9 cellular contexts compared by ENCODE assay signal in the genomic region with DNA sequence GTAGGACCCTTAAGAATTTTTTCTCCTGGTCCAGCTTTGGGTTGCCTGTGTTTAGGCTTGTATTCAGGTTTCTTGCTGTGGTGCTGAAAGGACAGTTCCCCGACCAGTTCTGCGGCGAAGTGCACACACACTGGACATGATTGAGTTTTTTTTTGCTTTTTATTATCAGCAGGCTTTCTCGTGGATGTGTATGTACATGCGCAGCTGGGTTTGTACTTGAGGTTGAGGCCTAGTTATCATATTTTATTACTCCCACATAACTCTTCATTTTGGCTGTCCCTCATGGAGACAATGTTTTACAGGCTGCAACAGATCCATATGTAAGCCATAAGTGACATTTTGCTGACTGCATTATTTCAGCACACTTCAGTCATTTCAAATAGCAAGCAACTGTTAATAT. TPM values are rescaled to one million over a fixed set of nuclear protein-coding genes. Genes with fewer than 3 reads are reported as not detected.
DNase-seq lines count a peak whose midpoint lies in the region; ATAC-seq, FAIRE-seq and TF ChIP-seq lines count a peak whose summit lies in the region.
"Had no signal": no experiment of that assay in that cellular context is flagged by ENCODE, and none has a peak within 500 bp of the region (broad histone marks: within the 10 kb centered on the region; RNA-seq: fewer than 3 reads in every experiment).

No MANE protein-coding gene starts in this region.

- no peak overlapping the region for H3K18ac ChIP-seq in H1 (ENCODE audit: extremely low read depth, low read length)

- H3K36me3 ChIP-seq in PC-3 (ENCODE audit: low read depth, low read length) (no peaks in the 10 kb centered on the region), H1 (ENCODE audit: control insufficient read depth in 2 of 4, insufficient read depth in 4 of 4, low read length in 3 of 4) (no peaks in the 10 kb centered on the region), stomach (no peaks in the 10 kb centered on the region), lower lobe of right lung (no peaks in the 10 kb centered on the region)
- H3K36me3 ChIP-seq: thoracic aorta had no signal

- no peak overlapping the region for H3K14ac ChIP-seq in H1 (ENCODE audit: insufficient read length)

- no peak overlapping the region for H2AK5ac ChIP-seq in H1 (ENCODE audit: low read depth, low read length)

- H3K23me2 ChIP-seq in H1 (ENCODE audit: low read depth, low read length): peaks cover 10% of the 10 kb centered on the region

- TF ChIP-seq POLR2A in H54 (IDR thresholded peaks at IDR 0.05; ENCODE audit: low read depth, low read length) (no peak), H1 (IDR thresholded peaks at IDR 0.05; ENCODE audit: control extremely low read depth in 1 of 2, low read depth in 2 of 2, low read length in 2 of 2) (no peak), stomach (IDR thresholded peaks at IDR 0.05) (no peak)

- no peak overlapping the region for H3K4ac ChIP-seq in H1 (replicated peaks; ENCODE audit: insufficient read length, low read depth, low read length)

- H2AFZ ChIP-seq in PC-3 (ENCODE audit: low read length) (no peak overlapping the region), H1 (ENCODE audit: low read length) (no peak overlapping the region)

- H3F3A ChIP-seq in PC-3 (ENCODE audit: low read length, unreplicated experiment): peaks cover 3% of the 10 kb centered on the region

- H3K27me3 ChIP-seq in PC-3 (ENCODE audit: low read length) (no peaks in the 10 kb centered on the region), H1 (replicated peaks in 1 of 4; ENCODE audit: control insufficient read depth in 3 of 4, extremely low read depth in 1 of 4, insufficient read depth in 3 of 4, low read length in 3 of 4) (peaks cover 0 to 7% (median 3%) of the 10 kb centered on the region in 4 experiments; a peak in 2 of 7 replicates), stomach (peaks cover 0 to 74% (median 17%) of the 10 kb centered on the region in 3 donors), lower lobe of right lung (ENCODE audit: low read depth) (peaks cover 41% of the 10 kb centered on the region)

- no peak overlapping the region for H2BK5ac ChIP-seq in H1 (ENCODE audit: low read depth, low read length)

- ATAC-seq in PC-3 (no peak), lower lobe of right lung (no peak)

- no peak overlapping the region for H2BK15ac ChIP-seq in H1 (ENCODE audit: low read length)

- CTCF ChIA-PET in PC-3 (lab: Charles Lee) (no interaction called here), H1 (lab: Charles Lee; ENCODE audit: partially characterized antibody) (interaction anchor here (0.7 to 1.9 kb wide), 8 partner anchors 9 to 296 kb away, joined by 3 to 6 read pairs (median 4); no protein-coding TSS in a partner anchor)

- TF ChIP-seq EP300 in H1 (IDR thresholded peaks at IDR 0.05; ENCODE audit: borderline replicate concordance in 1 of 2, low read depth in 2 of 2, low read length in 2 of 2) (no peak), stomach (IDR thresholded peaks at IDR 0.05) (no peak)

- no peak overlapping the region for H4K5ac ChIP-seq in H1 (ENCODE audit: insufficient read length, low read depth, low read length)

- peaks cover 22% of the 10 kb centered on the region for H3K4me1 ChIP-seq in PC-3 (ENCODE audit: insufficient read depth, low read length)
- peaks cover 1 to 9% (median 4%) of the 10 kb centered on the region in 4 experiments; a peak in 5 of 7 replicates for H3K4me1 ChIP-seq in H1 (replicated peaks in 1 of 4; ENCODE audit: control insufficient read depth in 3 of 4, insufficient read depth in 4 of 4, low read length in 3 of 4)
- H3K4me1 ChIP-seq in stomach: peaks cover 11 to 18% (median 13%) of the 10 kb centered on the region in 4 donors
- H3K4me1 ChIP-seq in lower lobe of right lung: peaks cover 6% of the 10 kb centered on the region

- intact Hi-C loops in PC-3 (cut with micrococcal nuclease) (loop anchor here (5.0 kb wide), 1 partner anchor 229 kb away; no protein-coding TSS in a partner anchor), stomach (cut with DNase I; ENCODE audit: low total_unique reads) (no loop called here), lower lobe of right lung (cut with DNase I) (no loop called here)

- H2BK20ac ChIP-seq in H1 (ENCODE audit: low read length): no peak overlapping the region

- no peak overlapping the region for H2BK12ac ChIP-seq in H1 (ENCODE audit: low read depth, low read length)

- peak; percentile 52 for FAIRE-seq in H54 (lab: Jason Lieb, UNC)
- FAIRE-seq in H1 (lab: Jason Lieb, UNC): peak; percentile 76

- no peaks in the 10 kb centered on the region for H3K9me3 ChIP-seq in PC-3 (ENCODE audit: low read length)
- no peaks in the 10 kb centered on the region for H3K9me3 ChIP-seq in H1 (ENCODE audit: insufficient read depth in 2 of 2, low read depth in 1 of 2, low read length in 1 of 2)
- H3K9me3 ChIP-seq in stomach: no peaks in the 10 kb centered on the region
- no peaks in the 10 kb centered on the region for H3K9me3 ChIP-seq in lower lobe of right lung
- H3K9me3 ChIP-seq: thoracic aorta had no signal

- no peak overlapping the region for H4K91ac ChIP-seq in H1 (replicated peaks; ENCODE audit: insufficient read length, low read length)

- H4K20me1 ChIP-seq in PC-3 (ENCODE audit: low read length) (peaks cover 18% of the 10 kb centered on the region; the same call in 1 of the 2 replicates), H1 (replicated peaks in 1 of 2; ENCODE audit: control insufficient read depth in 1 of 2, insufficient read depth in 2 of 2, low read length in 2 of 2) (peaks cover 9 to 15% of the 10 kb centered on the region in 2 experiments)

- H3K27ac ChIP-seq in PC-3 (ENCODE audit: low read length) (no peak overlapping the region), H1 (ENCODE audit: low read depth, low read length) (no peak overlapping the region), stomach (no peak overlapping the region), lower lobe of right lung (no peak overlapping the region)
- H3K27ac ChIP-seq: KMS-11, thoracic aorta had no signal

- no peak overlapping the region for H4K8ac ChIP-seq in H1 (ENCODE audit: extremely low read depth, insufficient read depth, low read length)

- H3K9me2 ChIP-seq in PC-3 (replicated peaks; ENCODE audit: low read length): no peaks in the 10 kb centered on the region

- H2BK120ac ChIP-seq in H1 (replicated peaks; ENCODE audit: low read depth, low read length): no peak overlapping the region

- TF ChIP-seq CTCF in PC-3 (conservative IDR thresholded peaks at IDR 0.05; ENCODE audit: low read depth, low read length): no peak
- no peak for TF ChIP-seq CTCF in H1 (IDR thresholded peaks at IDR 0.05; ENCODE audit: control extremely low read depth in 1 of 3, insufficient read depth in 1 of 3, low read depth in 1 of 3, low read length in 3 of 3)
- no peak for TF ChIP-seq CTCF in retinal pigment epithelial cell (conservative IDR thresholded peaks at IDR 0.05; ENCODE audit: low read depth, low read length)
- TF ChIP-seq CTCF in stomach (IDR thresholded peaks at IDR 0.05): no peak
- no peak for TF ChIP-seq CTCF in lower lobe of right lung (IDR thresholded peaks at IDR 0.05)

- DNase-seq in H54 (ENCODE audit: insufficient read length, low spot score) (no peak), PC-3 (peak; percentile 47), H1 (ENCODE audit: low read depth in 1 of 2, low spot score in 2 of 2) (no peak), retinal pigment epithelial cell (ENCODE audit: low read depth) (peak; percentile 19), stomach (no peak), SKM-1 (lab: John Stamatoyannopoulos, UW; ENCODE audit: unreplicated experiment) (no peak), lower lobe of right lung (no peak)

- H3K9ac ChIP-seq in PC-3 (ENCODE audit: low read length) (no peak overlapping the region), H1 (replicated peaks in 1 of 4; ENCODE audit: extremely low read depth in 1 of 4, low read depth in 3 of 4, low read length in 3 of 4) (no peak overlapping the region)
- H3K9ac ChIP-seq: KMS-11 had no signal

- no TSS peak for BruUV-seq in PC-3 (replicated peaks; lab: Mats Ljungman, UMichigan)

- POLR2A ChIA-PET in PC-3 (lab: Charles Lee; ENCODE audit: unreplicated experiment) (no interaction called here), H1 (lab: Charles Lee; ENCODE audit: partially characterized antibody) (interaction anchor here (0.6 to 1.5 kb wide), 3 partner anchors 46 to 227 kb away, joined by 3 to 7 read pairs (median 3); a partner anchor contains a TSS)

- peaks cover 13% of the 10 kb centered on the region; the same call in 1 of the 2 replicates for H3K79me1 ChIP-seq in H1 (ENCODE audit: low read depth, low read length)

- TF ChIP-seq RAD21 in H1 (IDR thresholded peaks at IDR 0.05 in 1 of 2, conservative IDR thresholded peaks at IDR 0.05 in 1 of 2; ENCODE audit: low read depth in 2 of 2, low read length in 2 of 2): no peak

- H3K4me3 ChIP-seq in PC-3 (ENCODE audit: low read length): no peak overlapping the region
- H3K4me3 ChIP-seq in H1 (ENCODE audit: extremely low read depth in 1 of 4, insufficient read depth in 2 of 4, low read depth in 3 of 4, low read length in 4 of 4): 0 out of 8 replicates have a peak overlapping the region, but pooled peaks of 1 of the 4 experiments have one; percentile 99
- no peak overlapping the region for H3K4me3 ChIP-seq in retinal pigment epithelial cell (ENCODE audit: low read length)
- H3K4me3 ChIP-seq in stomach: no peak overlapping the region
- no peak overlapping the region for H3K4me3 ChIP-seq in lower lobe of right lung
- H3K4me3 ChIP-seq: thoracic aorta had no signal

- no peak overlapping the region for H3K4me2 ChIP-seq in PC-3 (ENCODE audit: low read length)
- H3K4me2 ChIP-seq in H1 (ENCODE audit: insufficient read depth in 1 of 2, low read depth in 2 of 2, low read length in 2 of 2): peak overlapping the region in 1 of 2 experiments; percentile 85; a peak in 1 of 4 replicates
- H3K4me2 ChIP-seq: KMS-11 had no signal

- H3K56ac ChIP-seq in H1 (replicated peaks; ENCODE audit: insufficient read length, low read depth, low read length): no peak overlapping the region

- WGBS in H1 (ENCODE audit: extremely low coverage in 1 of 2, insufficient coverage in 1 of 2, insufficient read length in 1 of 2, insufficient replicate concordance in 2 of 2, low coverage in 1 of 2, low lambda C conversion rate in 2 of 2, missing lambda C conversion rate in 1 of 2), 2 experiments: 73% methylated on average over 5 of the region's 5 CpGs; no CpG with 5 or more reads in 1 of the 2 experiments
- WGBS in stomach, 5 donors: 5 to 9% (median 7%) methylated on average over 5 of the region's 5 CpGs

- H3K23ac ChIP-seq in H1 (ENCODE audit: insufficient read length): no peak overlapping the region

- H3K79me2 ChIP-seq in PC-3 (ENCODE audit: low read length): peaks cover 76% of the 10 kb centered on the region
- peaks cover 0 to 65% of the 10 kb centered on the region in 2 experiments; a peak in 2 of 4 replicates for H3K79me2 ChIP-seq in H1 (ENCODE audit: control insufficient read depth in 1 of 2, insufficient read depth in 2 of 2, low read length in 2 of 2)

RNA-seq across cellular contexts. Expression of a gene that starts 2.5 kb away (rescaled TPM):
- total RNA-seq in PC-3 (2014; rRNA removed) (10.7 and 12.7 TPM in 2 replicates), stomach (10 to 100 TPM in 2 of 5 donors, 1 to 10 TPM in 3; 1.2 to 19.6 (median 8.7) TPM), lower lobe of right lung (0.53 TPM)
- total RNA-seq in H1 (2021; fragmentation: NEBNext Ultra II Directional; extraction: Animal tissue kit (Norgen Biotek cat#: 25700)): 10.7 and 12.0 TPM in 2 replicates
- polyA plus RNA-seq in H1 (2011; rRNA removed) (5.6 and 6.3 TPM in 2 replicates), stomach (under 1 TPM; 0.08 to 0.44 (median 0.31) TPM)
- 6.2 TPM for polyA plus RNA-seq in H1 (2011; cell fraction: cytosol; rRNA removed)
- polyA plus RNA-seq in H1 (2011; cell fraction: nucleus; rRNA removed): 30.7 TPM
- polyA plus RNA-seq in H1 (2012, experiment 1 of 2): 6.5 to 8.9 TPM (median 7.1 TPM) in 4 replicates
- polyA plus RNA-seq in H1 (2012, experiment 2 of 2): 0.76 TPM
- 4.6 TPM for polyA plus RNA-seq in H1 (2013, experiment 1 of 2)
- 4.4 TPM for polyA plus RNA-seq in H1 (2013, experiment 2 of 2)
- 62.9 and 76.2 TPM in 2 replicates for polyA minus RNA-seq in H1 (2011; rRNA and poly(A)+ RNA removed)
- 19.1 TPM for polyA minus RNA-seq in H1 (2011; cell fraction: cytosol; rRNA and poly(A)+ RNA removed)
- 87.9 TPM for polyA minus RNA-seq in H1 (2011; cell fraction: nucleus; rRNA and poly(A)+ RNA removed)

Comparison
In these comparisons a context has a peak if more than half of its experiments do, and no peak if none do; other contexts are left out.
1. DNase-seq: peak in PC-3 (single experiment) and retinal pigment epithelial cell (single experiment); none in H54 (single experiment), H1 (0 of 2), stomach (single experiment), SKM-1 (single experiment) and lower lobe of right lung (single experiment).